In genomic region chr14:67940894-67941455, GRCh38 we compare ENCODE assay signal across 9 cellular contexts.
A peak's percentile ranks its signal among the peaks of the same experiment; 100 is the strongest.
DNase-seq lines count a peak whose midpoint lies in the region; ATAC-seq and TF ChIP-seq lines count a peak whose summit lies in the region.
"Had no signal": no experiment of that assay in that cellular context is flagged by ENCODE, and none has a peak within 500 bp of the region (broad histone marks: within the 10 kb centered on the region; RNA-seq: fewer than 3 reads in every experiment).

No MANE protein-coding gene starts in this region.

- no peaks in the 10 kb centered on the region for H3K9me3 ChIP-seq in left ventricle myocardium inferior (replicated peaks)

- DNase-seq in GM04504 (ENCODE audit: low read depth) (peak; percentile 58), left ventricle myocardium inferior (no peak), skeletal muscle cell (ENCODE audit: low read depth) (peak; percentile 88), ureter (ENCODE audit: low spot score) (no peak), activated gamma-delta T cell (lab: John Stamatoyannopoulos, UW) (no peak)
- DNase-seq: activated T-cell treated with anti-CD3 and anti-CD28 coated beads, Interleukin-2, amount 50 U/mL, for 24 hours had no signal

- no peak overlapping the region for H3K4me3 ChIP-seq in left ventricle myocardium inferior
- H3K4me3 ChIP-seq in skeletal muscle cell (ENCODE audit: low read depth, low read length): no peak overlapping the region

- H3K27ac ChIP-seq in angular gyrus (ENCODE audit: low read depth, low read length): peak overlapping the region; percentile 8
- peak overlapping the region; percentile 79 for H3K27ac ChIP-seq in left ventricle myocardium inferior (replicated peaks)

- H3K36me3 ChIP-seq in left ventricle myocardium inferior: no peaks in the 10 kb centered on the region

- intact Hi-C loops in left ventricle myocardium inferior (cut with micrococcal nuclease): loop anchor here (5.0 kb wide), 1 partner anchor 306 kb away; no protein-coding TSS in a partner anchor

- TF ChIP-seq CTCF in left ventricle myocardium inferior (IDR thresholded peaks at IDR 0.05; ENCODE audit: borderline replicate concordance): no peak

- no peaks in the 10 kb centered on the region for H3K27me3 ChIP-seq in left ventricle myocardium inferior (ENCODE audit: low read depth)

- ATAC-seq in HG02938 (IDR thresholded peaks at IDR 0.05; ENCODE audit: unreplicated experiment): no peak
- no peak for ATAC-seq in HG03159 (IDR thresholded peaks at IDR 0.05; ENCODE audit: unreplicated experiment)

- H3K4me1 ChIP-seq in left ventricle myocardium inferior: peaks cover 46% of the 10 kb centered on the region

Comparison
In these comparisons a context has a peak if more than half of its experiments do, and no peak if none do; other contexts are left out.
1. DNase-seq: peak in GM04504 (single experiment) and skeletal muscle cell (single experiment); none in left ventricle myocardium inferior (single experiment), ureter (single experiment) and activated gamma-delta T cell (single experiment).